ENCODE assay signal across 8 cellular contexts in genomic region chr6:30213654-30213998, GRCh38. TPM values are rescaled to one million over a fixed set of nuclear protein-coding genes. Genes with fewer than 3 reads are reported as not detected.
DNase-seq lines count a peak whose midpoint lies in the region; ATAC-seq, FAIRE-seq and TF ChIP-seq lines count a peak whose summit lies in the region.

No MANE protein-coding gene starts in this region.

- TF ChIP-seq CTCF in keratinocyte (optimal IDR thresholded peaks at IDR 0.05 in 1 of 3, IDR thresholded peaks at IDR 0.05 in 1 of 3, conservative IDR thresholded peaks at IDR 0.05 in 1 of 3; ENCODE audit: extremely low read depth in 1 of 3, insufficient read depth in 2 of 3, low read length in 3 of 3) (no peak), testis (IDR thresholded peaks at IDR 0.05) (no peak)

- peaks cover 3% of the 10 kb centered on the region for H4K20me1 ChIP-seq in keratinocyte (ENCODE audit: control insufficient read depth, extremely low read depth, insufficient read depth, low read length)

- no peak for ATAC-seq in GM21786 (IDR thresholded peaks at IDR 0.05; ENCODE audit: unreplicated experiment)

- dilution Hi-C loops in keratinocyte (cut with MboI; ENCODE audit: extremely low pct_ligation_motif_present, low sequenced_read_pairs), result no loop called here

- H3K9me3 Mint-ChIP-seq in T-helper 2 cell treated with Interferon-gamma antibody and Interleukin-4, amounts not matched to agents 5 μg/mL and 100 μg/mL, for 36 hours, result no peaks in the 10 kb centered on the region
- no peaks in the 10 kb centered on the region for H3K9me3 Mint-ChIP-seq in activated naive CD8-positive, alpha-beta T cell treated with anti-CD3 and anti-CD28 coated beads for 36 hours

- H3K9me3 ChIP-seq in keratinocyte (ENCODE audit: control insufficient read depth, low read depth, low read length) (no peaks in the 10 kb centered on the region), testis (no peaks in the 10 kb centered on the region)

- peak overlapping the region; percentile 52 to 93 (median 85) for H3K4me3 ChIP-seq in keratinocyte (ENCODE audit: control insufficient read depth in 2 of 3, extremely low read depth in 1 of 3, insufficient read depth in 2 of 3, low read depth in 1 of 3, low read length in 3 of 3)
- peak overlapping the region; percentile 93 to 97 for H3K4me3 ChIP-seq in testis

- peaks cover 37% of the 10 kb centered on the region for H3K4me1 Mint-ChIP-seq in T-helper 2 cell treated with Interferon-gamma antibody and Interleukin-4, amounts not matched to agents 5 μg/mL and 100 μg/mL, for 36 hours (ENCODE audit: low read depth)
- peaks cover 41% of the 10 kb centered on the region for H3K4me1 Mint-ChIP-seq in activated naive CD8-positive, alpha-beta T cell treated with anti-CD3 and anti-CD28 coated beads for 36 hours

- H2AFZ ChIP-seq in keratinocyte (ENCODE audit: control insufficient read depth, low read length), result peak overlapping the region; percentile 75

- H3K27me3 Mint-ChIP-seq in T-helper 2 cell treated with Interferon-gamma antibody and Interleukin-4, amounts not matched to agents 5 μg/mL and 100 μg/mL, for 36 hours (ENCODE audit: low read depth), result no peaks in the 10 kb centered on the region
- no peaks in the 10 kb centered on the region for H3K27me3 Mint-ChIP-seq in activated naive CD8-positive, alpha-beta T cell treated with anti-CD3 and anti-CD28 coated beads for 36 hours

- H3K36me3 ChIP-seq in keratinocyte (ENCODE audit: control insufficient read depth in 2 of 2, extremely low read depth in 1 of 2, insufficient read depth in 2 of 2, low read length in 2 of 2) (peaks cover 0 to 4% of the 10 kb centered on the region in 2 experiments), testis (ENCODE audit: low read depth, missing control alignments) (no peaks in the 10 kb centered on the region)

- TF ChIP-seq POLR2A in testis (IDR thresholded peaks at IDR 0.05), result no peak

- H3K79me2 ChIP-seq in keratinocyte (ENCODE audit: control insufficient read depth, insufficient read depth, low read length), result peaks cover 39% of the 10 kb centered on the region

- no peak for FAIRE-seq in keratinocyte (lab: Jason Lieb, UNC)

- H3K27ac ChIP-seq in keratinocyte (ENCODE audit: control insufficient read depth, insufficient read depth, low read length) (peak overlapping the region; percentile 95), testis (peak overlapping the region; percentile 93 to 96)

- no peaks in the 10 kb centered on the region for H3K9me1 ChIP-seq in keratinocyte (ENCODE audit: control insufficient read depth, extremely low read depth, insufficient read depth, low read length)

- peak overlapping the region; percentile 98 for H3K9ac ChIP-seq in keratinocyte (ENCODE audit: control insufficient read depth, extremely low read depth, insufficient read depth, low read length)

- DNase-seq in T-helper 2 cell treated with Interferon-gamma antibody and Interleukin-4, amounts not matched to agents 5 μg/mL and 100 μg/mL, for 36 hours (ENCODE audit: low spot score), result no peak
- DNase-seq in T-helper 2 cell (no peak), keratinocyte (ENCODE audit: low read depth, low spot score) (no peak), testis (no peak), NCI-H82 (lab: John Stamatoyannopoulos, UW) (no peak), NOMO-1 (lab: John Stamatoyannopoulos, UW; ENCODE audit: unreplicated experiment in 2 of 2) (no peak)
- DNase-seq in activated naive CD8-positive, alpha-beta T cell treated with anti-CD3 and anti-CD28 coated beads for 36 hours, result no peak

- intact Hi-C loops in testis (cut with DNase I; ENCODE audit: low total_unique reads), result no loop called here

- peak overlapping the region; percentile 81 for H3K4me2 ChIP-seq in keratinocyte (ENCODE audit: control insufficient read depth, extremely low read depth, insufficient read depth, low read depth, low read length)

- 0% methylated on average over 16 of the region's 16 CpGs for WGBS in testis, 2 donors

- H3K4me3 Mint-ChIP-seq in T-helper 2 cell treated with Interferon-gamma antibody and Interleukin-4, amounts not matched to agents 5 μg/mL and 100 μg/mL, for 36 hours, result peak overlapping the region; percentile 96
- peak overlapping the region; percentile 98 for H3K4me3 Mint-ChIP-seq in activated naive CD8-positive, alpha-beta T cell treated with anti-CD3 and anti-CD28 coated beads for 36 hours

- peaks cover 22% of the 10 kb centered on the region for H3K36me3 Mint-ChIP-seq in T-helper 2 cell treated with Interferon-gamma antibody and Interleukin-4, amounts not matched to agents 5 μg/mL and 100 μg/mL, for 36 hours (ENCODE audit: low read depth)
- H3K36me3 Mint-ChIP-seq in activated naive CD8-positive, alpha-beta T cell treated with anti-CD3 and anti-CD28 coated beads for 36 hours, result peaks cover 27% of the 10 kb centered on the region

- H3K27me3 ChIP-seq in keratinocyte (ENCODE audit: control insufficient read depth, extremely low read depth, insufficient read depth, low read length) (no peaks in the 10 kb centered on the region), testis (no peaks in the 10 kb centered on the region)

- H3K4me1 ChIP-seq in keratinocyte (ENCODE audit: control insufficient read depth, extremely low read depth, insufficient read depth, low read length) (peaks cover 27% of the 10 kb centered on the region), testis (peaks cover 18% of the 10 kb centered on the region)

- H3K27ac Mint-ChIP-seq in T-helper 2 cell treated with Interferon-gamma antibody and Interleukin-4, amounts not matched to agents 5 μg/mL and 100 μg/mL, for 36 hours, result peak overlapping the region; percentile 98
- peak overlapping the region; percentile 99 for H3K27ac Mint-ChIP-seq in activated naive CD8-positive, alpha-beta T cell treated with anti-CD3 and anti-CD28 coated beads for 36 hours

RNA-seq across cellular contexts. Expression of gene TRIM26, which starts 0.4 kb away (rescaled TPM):
- total RNA-seq in activated naive CD8-positive, alpha-beta T cell treated with anti-CD3 and anti-CD28 coated beads for 36 hours, result 10 to 100 TPM; 68.6 to 70.2 TPM
- polyA plus RNA-seq in keratinocyte, result 34.3 to 37.1 TPM (median 34.7 TPM) in 3 replicates
- polyA plus RNA-seq in keratinocyte (2011; ENCODE audit: low read depth), result 14.5 TPM
- 30.5 and 34.8 TPM in 2 replicates for polyA plus RNA-seq in keratinocyte (2011; cell fraction: cytosol; rRNA removed)
- polyA plus RNA-seq in keratinocyte (2011; cell fraction: nucleus; rRNA removed), result 55.2 and 57.5 TPM in 2 replicates
- polyA plus RNA-seq in keratinocyte (2012; ENCODE audit: low replicate concordance), result 22.1 and 40.9 TPM in 2 replicates
- 30.9 to 72.0 TPM (median 35.9 TPM) in 3 replicates for polyA minus RNA-seq in keratinocyte
- polyA minus RNA-seq in keratinocyte (2011; cell fraction: cytosol; rRNA and poly(A)+ RNA removed), result 23.4 TPM
- polyA minus RNA-seq in keratinocyte (2011; cell fraction: nucleus; rRNA and poly(A)+ RNA removed), result 20.9 and 34.4 TPM in 2 replicates
- total RNA-seq in testis, result 10 to 100 TPM; 67.1 to 75.8 TPM
- 40.3 TPM for polyA plus RNA-seq in testis (ENCODE audit: insufficient read depth, low read depth, low replicate concordance)

RNA-seq across cellular contexts. Expression of gene TRIM15, which starts 50.3 kb away (rescaled TPM):
- total RNA-seq in activated naive CD8-positive, alpha-beta T cell treated with anti-CD3 and anti-CD28 coated beads for 36 hours, result under 1 TPM in 1 of 2 experiments, not detected in 1; 0.29 TPM
- not detected in 3 replicates for polyA plus RNA-seq in keratinocyte
- polyA plus RNA-seq in keratinocyte (2011; ENCODE audit: low read depth), result 0.11 TPM
- polyA plus RNA-seq in keratinocyte (2011; cell fraction: cytosol; rRNA removed), result not detected in 2 replicates
- polyA plus RNA-seq in keratinocyte (2011; cell fraction: nucleus; rRNA removed), result not detected in 2 replicates
- polyA plus RNA-seq in keratinocyte (2012; ENCODE audit: low replicate concordance), result not detected in 2 replicates
- polyA minus RNA-seq in keratinocyte, result not detected in 3 replicates
- not detected for polyA minus RNA-seq in keratinocyte (2011; cell fraction: cytosol; rRNA and poly(A)+ RNA removed)
- not detected in 2 replicates for polyA minus RNA-seq in keratinocyte (2011; cell fraction: nucleus; rRNA and poly(A)+ RNA removed)
- under 1 TPM in 1 of 2 donors, not detected in 1; 0.25 TPM for total RNA-seq in testis
- polyA plus RNA-seq in testis (ENCODE audit: insufficient read depth, low read depth, low replicate concordance), result 1.1 TPM

RNA-seq across cellular contexts. Expression of gene TRIM10, which starts 52.6 kb away (rescaled TPM):
- total RNA-seq in activated naive CD8-positive, alpha-beta T cell treated with anti-CD3 and anti-CD28 coated beads for 36 hours, result not detected
- polyA plus RNA-seq in keratinocyte (not detected in 3 replicates), testis (ENCODE audit: insufficient read depth, low read depth, low replicate concordance) (0.17 TPM)
- not detected for polyA plus RNA-seq in keratinocyte (2011; ENCODE audit: low read depth)
- polyA plus RNA-seq in keratinocyte (2011; cell fraction: cytosol; rRNA removed), result not detected in 2 replicates
- not detected in 2 replicates for polyA plus RNA-seq in keratinocyte (2011; cell fraction: nucleus; rRNA removed)
- polyA plus RNA-seq in keratinocyte (2012; ENCODE audit: low replicate concordance), result not detected in 2 replicates
- polyA minus RNA-seq in keratinocyte, result not detected in 3 replicates
- not detected for polyA minus RNA-seq in keratinocyte (2011; cell fraction: cytosol; rRNA and poly(A)+ RNA removed)
- polyA minus RNA-seq in keratinocyte (2011; cell fraction: nucleus; rRNA and poly(A)+ RNA removed), result not detected in 2 replicates
- total RNA-seq in testis, result under 1 TPM in 1 of 2 donors, not detected in 1; 0.25 TPM
